Comparison of ENCODE assay signal across 22 cellular contexts in genomic region chr4:34814266-34814665, GRCh38.
DNase-seq lines count a peak whose midpoint lies in the region; ATAC-seq and TF ChIP-seq lines count a peak whose summit lies in the region.
"Had no signal": no experiment of that assay in that cellular context is flagged by ENCODE, and none has a peak within 500 bp of the region (broad histone marks: within the 10 kb centered on the region; RNA-seq: fewer than 3 reads in every experiment).

No MANE protein-coding gene starts in this region.

- H2AFZ ChIP-seq in mesenchymal stem cell (ENCODE audit: low read depth, low read length), result no peak overlapping the region

- H3K27me3 ChIP-seq in mesenchymal stem cell (ENCODE audit: control insufficient read depth in 1 of 2, insufficient read depth in 1 of 2, low read length in 2 of 2), result no peaks in the 10 kb centered on the region

- WGBS in mesenchymal stem cell, result 80% methylated on average over 2 of the region's 3 CpGs

- no peak overlapping the region for H3K23ac ChIP-seq in mesenchymal stem cell (ENCODE audit: low read length in 2 of 2)

- H2BK5ac ChIP-seq in mesenchymal stem cell (ENCODE audit: low read depth, low read length, poor library complexity, severe bottlenecking), result peak overlapping the region; percentile 39

- no peak overlapping the region for H3K4me3 ChIP-seq in astrocyte of the spinal cord (ENCODE audit: low read depth, low read length)
- H3K4me3 ChIP-seq in mesenchymal stem cell (ENCODE audit: insufficient read depth in 1 of 2, low read depth in 1 of 2, low read length in 2 of 2), result no peak overlapping the region

- no peak overlapping the region for H3K14ac ChIP-seq in mesenchymal stem cell (ENCODE audit: low read length in 2 of 2)

- H4K8ac ChIP-seq in mesenchymal stem cell (ENCODE audit: low read length), result no peak overlapping the region

- no peaks in the 10 kb centered on the region for H3K9me3 ChIP-seq in mesenchymal stem cell (ENCODE audit: control insufficient read depth, low read length)
- H3K9me3 ChIP-seq: SK-N-SH had no signal

- H3K4me2 ChIP-seq in mesenchymal stem cell (ENCODE audit: low read length, poor library complexity, severe bottlenecking), result no peak overlapping the region
- H3K4me2 ChIP-seq: SK-N-SH had no signal

- no peak overlapping the region for H2BK120ac ChIP-seq in mesenchymal stem cell (ENCODE audit: low read depth, low read length)

- H2BK15ac ChIP-seq in mesenchymal stem cell (ENCODE audit: low read depth, poor library complexity, severe bottlenecking), result no peak overlapping the region

- no peak overlapping the region for H3K4ac ChIP-seq in mesenchymal stem cell (ENCODE audit: low read depth in 1 of 2, low read length in 2 of 2)

- ATAC-seq in left cardiac atrium (no peak), HG03432 (IDR thresholded peaks at IDR 0.05; ENCODE audit: unreplicated experiment) (no peak)
- ATAC-seq: HCT116 had no signal

- no peak overlapping the region for H3K18ac ChIP-seq in mesenchymal stem cell (ENCODE audit: low read depth in 1 of 2, low read length in 2 of 2)

- no peak overlapping the region for H4K91ac ChIP-seq in mesenchymal stem cell (ENCODE audit: low read length)

- H2AK5ac ChIP-seq in mesenchymal stem cell (ENCODE audit: low read length, severe bottlenecking), result no peak overlapping the region

- intact Hi-C loops in left cardiac atrium (cut with DNase I), result no loop called here

- in situ Hi-C loops in astrocyte of the spinal cord (cut with HindIII; ENCODE audit: low sequenced_read_pairs), result no loop called here

- no peaks in the 10 kb centered on the region for H3K36me3 ChIP-seq in mesenchymal stem cell (ENCODE audit: control insufficient read depth in 1 of 2, insufficient read depth in 2 of 2, low read depth in 1 of 2, low read length in 2 of 2)

- H3K9ac ChIP-seq in mesenchymal stem cell (ENCODE audit: low read length), result no peak overlapping the region
- H3K9ac ChIP-seq: SK-N-SH had no signal

- H3K4me1 ChIP-seq in mesenchymal stem cell (ENCODE audit: control insufficient read depth, insufficient read depth, low read depth, low read length), result peaks cover 8% of the 10 kb centered on the region

- peak overlapping the region; percentile 86 for H3K27ac ChIP-seq in mesenchymal stem cell (ENCODE audit: low read length, poor library complexity, severe bottlenecking)

- no peak for TF ChIP-seq CTCF in astrocyte of the spinal cord (IDR thresholded peaks at IDR 0.05; ENCODE audit: low read depth, low read length)

- no peaks in the 10 kb centered on the region for H3K79me1 ChIP-seq in mesenchymal stem cell (replicated peaks; ENCODE audit: low read length, poor library complexity, severe bottlenecking)

- H2BK12ac ChIP-seq in mesenchymal stem cell (ENCODE audit: low read length in 2 of 2), result no peak overlapping the region

- DNase-seq in EL (peak; percentile 1), M059J (ENCODE audit: low read depth) (peak; percentile 31), astrocyte of the spinal cord (ENCODE audit: low read depth, low spot score) (peak; percentile 3), mesenchymal stem cell (peak; percentile 1), left cardiac atrium (no peak), mesenteric fat pad (ENCODE audit: low spot score) (no peak), NCI-H1417 treated with DMSO at 0.1 percent for 48 hours (lab: John Stamatoyannopoulos, UW) (no peak)
- DNase-seq: CD4-positive, CD25-positive, alpha-beta regulatory T cell; COR-L47; DMS 273 treated with DMSO at 0.1 percent for 48 hours; GOT3; Kasumi-1; NCI-H1105; NCI-H1694; NCI-H510A; NCI-H748 treated with DMSO at 0.1 percent for 48 hours; OCI-M1; RPMI8226; SHP77 treated with DMSO at 0.1 percent for 48 hours; SK-N-SH had no signal

Comparison
In these comparisons a context has a peak if more than half of its experiments do, and no peak if none do; other contexts are left out.
1. DNase-seq: peak in EL (single experiment), M059J (single experiment), astrocyte of the spinal cord (single experiment) and mesenchymal stem cell (single experiment); none in left cardiac atrium (single experiment), mesenteric fat pad (single experiment) and NCI-H1417 treated with DMSO at 0.1 percent for 48 hours (single experiment).